In the genomic region with DNA sequence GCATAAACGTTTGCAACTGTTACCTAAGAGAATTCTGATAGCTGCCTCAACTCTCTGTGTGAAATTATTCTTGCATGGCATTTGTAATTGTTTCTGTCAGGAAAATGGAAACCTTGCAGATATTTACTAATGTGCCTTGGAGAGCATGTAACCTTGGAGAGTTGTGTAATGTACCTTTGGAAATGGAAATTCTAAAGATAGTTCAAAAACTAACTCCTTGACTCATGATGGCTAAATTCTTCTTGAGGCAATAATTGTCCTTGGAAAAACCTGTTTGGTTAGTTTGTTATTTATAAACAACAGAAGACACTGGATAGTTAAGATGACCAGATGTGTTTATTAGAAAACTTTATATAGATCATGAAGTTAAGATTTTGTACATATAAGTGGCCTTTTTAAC, we compare ENCODE assay signal across 21 cellular contexts.
"Had no signal": no experiment of that assay in that cellular context is flagged by ENCODE, and none has a peak within 500 bp of the region (broad histone marks: within the 10 kb centered on the region; RNA-seq: fewer than 3 reads in every experiment).

No MANE protein-coding gene starts in this region.

- H3K4me3 ChIP-seq: neural progenitor cell, prostate gland, tibial artery had no signal

- H3K4me1 ChIP-seq: neural progenitor cell, prostate gland, tibial artery had no signal

- H3K4me2 ChIP-seq: neural progenitor cell had no signal

- H3K27ac ChIP-seq: neural progenitor cell, prostate gland, tibial artery, WERI-Rb-1 had no signal

- FAIRE-seq: astrocyte, frontal cortex, kidney, urothelium cell line had no signal

- DNase-seq: activated CD4-positive, alpha-beta T cell treated with anti-CD3 and anti-CD28 coated beads for 1 hour; activated CD8-positive, alpha-beta memory T cell treated with anti-CD3 and anti-CD28 coated beads for 24 hours; activated CD8-positive, alpha-beta memory T cell treated with anti-CD3 and anti-CD28 coated beads, Interleukin-2, amount 50 U/mL, for 48 hours; activated effector memory CD4-positive, alpha-beta T cell treated with Interleukin-2 at 50 U/mL for 16 hours; activated naive CD4-positive, alpha-beta T cell treated with anti-CD3 and anti-CD28 coated beads, Interleukin-2, amount 10 ng/mL, durations not matched to agents 7 days and 5 days; activated naive CD8-positive, alpha-beta T cell treated with anti-CD3 and anti-CD28 coated beads, Interleukin-2, amount 50 U/mL, for 24 hours; activated T-cell treated with anti-CD3 and anti-CD28 coated beads, Interleukin-2, amount 50 U/mL, for 48 hours; effector memory CD4-positive, alpha-beta T cell; kidney; naive thymus-derived CD4-positive, alpha-beta T cell; right cardiac atrium; stimulated activated naive CD8-positive, alpha-beta T cell treated with anti-CD3 and anti-CD28 coated beads, Interleukin-15, Interleukin-2, amounts not matched to agents 100 U/mL and 50 U/mL, for 24 hours; substantia nigra; tibial artery; WERI-Rb-1 had no signal

- H3K9ac ChIP-seq: neural progenitor cell had no signal

- H3K9me3 ChIP-seq: prostate gland, tibial artery had no signal

- ATAC-seq: activated naive CD8-positive, alpha-beta T cell treated with anti-CD3 and anti-CD28 coated beads, Interleukin-2, amount 50 U/mL, for 24 hours; left lobe of liver; naive thymus-derived CD4-positive, alpha-beta T cell; right cardiac atrium; stimulated activated naive CD8-positive, alpha-beta T cell treated with anti-CD3 and anti-CD28 coated beads, Interleukin-15, Interleukin-2, amounts not matched to agents 100 U/mL and 50 U/mL, for 24 hours had no signal

- H3K36me3 ChIP-seq: neural progenitor cell, prostate gland, tibial artery, WERI-Rb-1 had no signal

- H3K27me3 ChIP-seq: neural progenitor cell, tibial artery had no signal

- H2AFZ ChIP-seq: neural progenitor cell had no signal
